ENCODE assay signal across 17 cellular contexts in genomic region chr2:8215982-8216381, GRCh38.
A peak's percentile ranks its signal among the peaks of the same experiment; 100 is the strongest.
DNase-seq lines count a peak whose midpoint lies in the region; ATAC-seq, FAIRE-seq and TF ChIP-seq lines count a peak whose summit lies in the region.
"Had no signal": no experiment of that assay in that cellular context is flagged by ENCODE, and none has a peak within 500 bp of the region (broad histone marks: within the 10 kb centered on the region; RNA-seq: fewer than 3 reads in every experiment).

No MANE protein-coding gene starts in this region.

- H3K4me2 ChIP-seq in GM23248 (ENCODE audit: unreplicated experiment) (peak overlapping the region; percentile 2), osteoblast (ENCODE audit: insufficient read depth, low read length) (peak overlapping the region; percentile 60)

- H3K9ac ChIP-seq in GM23248 (no peak overlapping the region), adipocyte (ENCODE audit: low read length) (no peak overlapping the region)

- H3K27ac ChIP-seq in GM23248: no peak overlapping the region
- no peak overlapping the region for H3K27ac ChIP-seq in osteoblast (ENCODE audit: low read depth, low read length)
- H3K27ac ChIP-seq in WERI-Rb-1: no peak overlapping the region

- H3K9me3 ChIP-seq in GM23248 (ENCODE audit: low read depth) (no peaks in the 10 kb centered on the region), adipocyte (ENCODE audit: control insufficient read depth, low read length) (no peaks in the 10 kb centered on the region), osteoblast (ENCODE audit: low read depth, low read length) (no peaks in the 10 kb centered on the region), WERI-Rb-1 (ENCODE audit: severe bottlenecking) (no peaks in the 10 kb centered on the region)

- H3K4me1 ChIP-seq in GM23248 (ENCODE audit: insufficient read depth) (0 out of 2 replicates have a peak, but pooled peaks cover 11% of the 10 kb centered on the region), adipocyte (ENCODE audit: control insufficient read depth, insufficient read depth, low read length) (peaks cover 15% of the 10 kb centered on the region), osteoblast (ENCODE audit: insufficient read depth, low read length) (peaks cover 9% of the 10 kb centered on the region)

- in situ Hi-C loops in GM23248 (cut with MboI): no loop called here

- H3K4me3 ChIP-seq in GM23248 (0 out of 2 replicates have a peak overlapping the region, but pooled peaks have one; percentile 6), adipocyte (ENCODE audit: low read length) (peak overlapping the region; percentile 46), osteoblast (ENCODE audit: insufficient read depth, low read length) (no peak overlapping the region), WERI-Rb-1 (ENCODE audit: low read depth, low read length) (no peak overlapping the region)

- no peaks in the 10 kb centered on the region for H3K36me3 ChIP-seq in GM23248 (ENCODE audit: low read depth)
- no peaks in the 10 kb centered on the region for H3K36me3 ChIP-seq in adipocyte (ENCODE audit: control insufficient read depth, insufficient read depth, low read length, severe bottlenecking)
- H3K36me3 ChIP-seq in osteoblast (ENCODE audit: insufficient read depth, low read length): no peaks in the 10 kb centered on the region
- H3K36me3 ChIP-seq in WERI-Rb-1: no peaks in the 10 kb centered on the region

- no peak for FAIRE-seq in GM12891 (lab: Jason Lieb, UNC)
- FAIRE-seq: A204.1, D721Med had no signal

- H4K20me1 ChIP-seq in GM23248 (ENCODE audit: insufficient read depth) (no peaks in the 10 kb centered on the region), osteoblast (ENCODE audit: insufficient read depth, low read length) (no peaks in the 10 kb centered on the region)

- 16 to 20% methylated on average over 6 of the region's 6 CpGs for whole genome bisulfite sequencing in GM23248 (ENCODE audit: low coverage in 1 of 2, low lambda C conversion rate in 2 of 2, missing lambda C conversion rate in 2 of 2), 2 experiments

- intact Hi-C loops in Right ventricle myocardium superior (cut with DNase I): no loop called here

- peak; percentile 82 for ATAC-seq in left lobe of liver
- ATAC-seq in Right ventricle myocardium superior (ENCODE audit: poor library complexity): no peak

- H3K79me2 ChIP-seq in GM23248 (ENCODE audit: insufficient read depth) (no peaks in the 10 kb centered on the region), osteoblast (ENCODE audit: insufficient read depth, low read length) (no peaks in the 10 kb centered on the region)

- no peak for TF ChIP-seq POLR2A in GM12891 (IDR thresholded peaks at IDR 0.05; ENCODE audit: low read depth, low read length)

- 0 out of 2 replicates have a peak, but pooled peaks cover 6% of the 10 kb centered on the region for H3F3A ChIP-seq in GM23248 (ENCODE audit: insufficient read depth)

- H2AFZ ChIP-seq in GM23248 (no peak overlapping the region), osteoblast (ENCODE audit: low read length) (no peak overlapping the region)

- no peaks in the 10 kb centered on the region for H3K9me2 ChIP-seq in GM23248 (ENCODE audit: insufficient read depth)

- TF ChIP-seq CTCF in osteoblast (IDR thresholded peaks at IDR 0.05; ENCODE audit: extremely low read depth, low read depth, low read length) (no peak), WERI-Rb-1 (IDR thresholded peaks at IDR 0.05; ENCODE audit: low read depth, low read length) (no peak)

- DNase-seq in GM23248 (peak; percentile 31), adipocyte (ENCODE audit: low read depth) (no peak), left lobe of liver (ENCODE audit: low spot score) (no peak), osteoblast (ENCODE audit: insufficient read length, low spot score, missing footprints) (no peak), GM12891 (ENCODE audit: insufficient read length, low spot score) (no peak), NCI-H345 (lab: John Stamatoyannopoulos, UW) (no peak), WERI-Rb-1 (no peak), Right ventricle myocardium superior (no peak)
- DNase-seq: C1 segment of cervical spinal cord; CD4-positive, alpha-beta T cell; DMS153; DND-41; GDM1; GOT3; H9 had no signal

- H3K27me3 ChIP-seq in GM23248 (replicated peaks; ENCODE audit: insufficient read depth) (no peaks in the 10 kb centered on the region), adipocyte (replicated peaks; ENCODE audit: control insufficient read depth, insufficient read depth, low read length) (no peaks in the 10 kb centered on the region), osteoblast (ENCODE audit: insufficient read depth, low read length) (no peaks in the 10 kb centered on the region), WERI-Rb-1 (ENCODE audit: insufficient read depth, low read depth, severe bottlenecking) (no peaks in the 10 kb centered on the region)

TF ChIP-seq in GM12891, 5 proteins besides CTCF, POLR2A, EP300 and RAD21:
- TF ChIP-seq SPI1 (IDR thresholded peaks at IDR 0.05; ENCODE audit: low read depth, low read length): no peak
- TF ChIP-seq POLR2AphosphoS5 (IDR thresholded peaks at IDR 0.05; ENCODE audit: low read depth, low read length): no peak

Comparison
In these comparisons a context has a peak if more than half of its experiments do, and no peak if none do; other contexts are left out.
1. H3K4me3 ChIP-seq: peak in GM23248 (single experiment) and adipocyte (single experiment); none in osteoblast (single experiment) and WERI-Rb-1 (single experiment).